ENCODE assay signal across 11 cellular contexts in the genomic region with DNA sequence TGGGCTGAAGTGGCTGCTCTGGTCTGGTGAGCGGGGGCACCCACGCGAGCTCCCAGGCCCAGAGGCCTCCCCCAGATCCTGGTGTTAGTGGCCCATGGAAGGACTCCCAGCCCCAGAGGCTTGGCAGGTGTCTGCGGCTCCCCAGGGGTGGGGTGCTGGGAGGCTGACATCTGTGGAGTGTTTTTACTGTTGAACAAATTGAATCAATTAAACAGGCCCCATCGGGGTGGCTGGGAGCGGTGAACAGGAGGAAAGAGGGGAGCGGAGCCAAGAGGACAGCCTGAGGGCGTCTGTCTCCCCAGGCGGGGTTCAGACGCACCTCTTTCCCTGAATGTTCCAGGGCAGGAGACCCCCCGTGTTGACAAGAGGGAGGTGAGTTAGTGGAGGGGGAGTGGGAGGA. TPM values are rescaled to one million over a fixed set of nuclear protein-coding genes. Genes with fewer than 3 reads are reported as not detected.
DNase-seq lines count a peak whose midpoint lies in the region; ATAC-seq and TF ChIP-seq lines count a peak whose summit lies in the region.
"Had no signal": no experiment of that assay in that cellular context is flagged by ENCODE, and none has a peak within 500 bp of the region (broad histone marks: within the 10 kb centered on the region; RNA-seq: fewer than 3 reads in every experiment).

No MANE protein-coding gene starts in this region.

- H2AFZ ChIP-seq in hepatocyte = no peak overlapping the region

- WGBS in hepatocyte (ENCODE audit: low lambda C conversion rate, missing lambda C conversion rate) = 62% methylated on average over 11 of the region's 11 CpGs

- no peaks in the 10 kb centered on the region for H3K36me3 Mint-ChIP-seq in activated naive CD4-positive, alpha-beta T cell treated with anti-CD3 and anti-CD28 coated beads, Interleukin-2, amount 10 ng/mL, durations not matched to agents 7 days and 5 days
- H3K36me3 Mint-ChIP-seq in stimulated activated effector memory CD8-positive, alpha-beta T cell treated with anti-CD3 and anti-CD28 coated beads, Interleukin-12 subunit alpha, Interleukin-12 subunit beta, amount 100 ng/mL, for 72 hours = peaks cover 17% of the 10 kb centered on the region

- H3K36me3 ChIP-seq in hepatocyte (replicated peaks; ENCODE audit: insufficient read depth, low read depth) = no peaks in the 10 kb centered on the region
- no peaks in the 10 kb centered on the region for H3K36me3 ChIP-seq in MG63

- H3K27ac ChIP-seq in hepatocyte = no peak overlapping the region

- no peak overlapping the region for H3K4me3 ChIP-seq in hepatocyte
- H3K4me3 ChIP-seq in MG63 = no peak overlapping the region

- DNase-seq in activated naive CD4-positive, alpha-beta T cell treated with anti-CD3 and anti-CD28 coated beads, Interleukin-2, amount 10 ng/mL, durations not matched to agents 7 days and 5 days = no peak
- no peak for DNase-seq in activated naive CD4-positive, alpha-beta T cell treated with anti-CD3 and anti-CD28 coated beads, Interleukin-2, amount 50 U/mL, for 16 hours
- DNase-seq in NCI-H69 (lab: John Stamatoyannopoulos, UW) = peak; percentile 80
- no peak for DNase-seq in hepatocyte (ENCODE audit: low spot score)
- no peak for DNase-seq in stimulated activated effector memory CD8-positive, alpha-beta T cell treated with anti-CD3 and anti-CD28 coated beads, Interleukin-12 subunit alpha, Interleukin-12 subunit beta, amount 100 ng/mL, for 72 hours (ENCODE audit: low spot score in 2 of 2)
- no peak for DNase-seq in MG63
- no peak for DNase-seq in GM13977 (ENCODE audit: low spot score)
- DNase-seq: stimulated activated CD4-positive, alpha-beta T cell treated with anti-CD3 and anti-CD28 coated beads, Interleukin-2, amount 100 ng/mL, for 24 hours had no signal

- CTCF ChIA-PET in activated naive CD4-positive, alpha-beta T cell treated with anti-CD3 and anti-CD28 coated beads, Interleukin-2, amount 10 ng/mL, durations not matched to agents 7 days and 5 days (lab: Charles Lee) = interaction anchor here (1.1 to 2.8 kb wide), 3 partner anchors 81 to 340 kb away, joined by 3 to 10 read pairs (median 3); no protein-coding TSS in a partner anchor

- peak overlapping the region; percentile 98 for H3K4me2 ChIP-seq in hepatocyte

- H3K4me1 ChIP-seq in hepatocyte (ENCODE audit: insufficient read depth) = peaks cover 24% of the 10 kb centered on the region

- no peak for ATAC-seq in stimulated activated effector memory CD8-positive, alpha-beta T cell treated with anti-CD3 and anti-CD28 coated beads, Interleukin-12 subunit alpha, Interleukin-12 subunit beta, amount 100 ng/mL, for 72 hours
- ATAC-seq in HG03439 (IDR thresholded peaks at IDR 0.05; ENCODE audit: unreplicated experiment) = no peak

- peak overlapping the region; percentile 28 for H3K4me3 Mint-ChIP-seq in activated naive CD4-positive, alpha-beta T cell treated with anti-CD3 and anti-CD28 coated beads, Interleukin-2, amount 10 ng/mL, durations not matched to agents 7 days and 5 days
- H3K4me3 Mint-ChIP-seq in stimulated activated effector memory CD8-positive, alpha-beta T cell treated with anti-CD3 and anti-CD28 coated beads, Interleukin-12 subunit alpha, Interleukin-12 subunit beta, amount 100 ng/mL, for 72 hours = peak overlapping the region; percentile 42

- no peaks in the 10 kb centered on the region for H3K9me2 ChIP-seq in hepatocyte (replicated peaks; ENCODE audit: insufficient read depth)

- no peaks in the 10 kb centered on the region for H3K9me3 Mint-ChIP-seq in activated naive CD4-positive, alpha-beta T cell treated with anti-CD3 and anti-CD28 coated beads, Interleukin-2, amount 10 ng/mL, durations not matched to agents 7 days and 5 days
- no peaks in the 10 kb centered on the region for H3K9me3 Mint-ChIP-seq in stimulated activated effector memory CD8-positive, alpha-beta T cell treated with anti-CD3 and anti-CD28 coated beads, Interleukin-12 subunit alpha, Interleukin-12 subunit beta, amount 100 ng/mL, for 72 hours
- H3K9me3 Mint-ChIP-seq: activated CD8-positive, alpha-beta T cell treated with anti-CD3 and anti-CD28 coated beads for 36 hours had no signal

- peaks cover 3% of the 10 kb centered on the region for H3K79me2 ChIP-seq in hepatocyte

- no peak overlapping the region for H3K27ac Mint-ChIP-seq in activated naive CD4-positive, alpha-beta T cell treated with anti-CD3 and anti-CD28 coated beads, Interleukin-2, amount 10 ng/mL, durations not matched to agents 7 days and 5 days
- no peak overlapping the region for H3K27ac Mint-ChIP-seq in stimulated activated effector memory CD8-positive, alpha-beta T cell treated with anti-CD3 and anti-CD28 coated beads, Interleukin-12 subunit alpha, Interleukin-12 subunit beta, amount 100 ng/mL, for 72 hours
- H3K27ac Mint-ChIP-seq: activated CD8-positive, alpha-beta T cell treated with anti-CD3 and anti-CD28 coated beads for 36 hours had no signal

- peaks cover 64% of the 10 kb centered on the region for H3K27me3 Mint-ChIP-seq in activated naive CD4-positive, alpha-beta T cell treated with anti-CD3 and anti-CD28 coated beads, Interleukin-2, amount 10 ng/mL, durations not matched to agents 7 days and 5 days

- no peaks in the 10 kb centered on the region for H4K20me1 ChIP-seq in hepatocyte (ENCODE audit: insufficient read depth, poor library complexity, severe bottlenecking)

- H3K27me3 ChIP-seq in hepatocyte (no peaks in the 10 kb centered on the region), MG63 (no peaks in the 10 kb centered on the region)

- peaks cover 19% of the 10 kb centered on the region for H3K4me1 Mint-ChIP-seq in activated naive CD4-positive, alpha-beta T cell treated with anti-CD3 and anti-CD28 coated beads, Interleukin-2, amount 10 ng/mL, durations not matched to agents 7 days and 5 days
- H3K4me1 Mint-ChIP-seq in stimulated activated effector memory CD8-positive, alpha-beta T cell treated with anti-CD3 and anti-CD28 coated beads, Interleukin-12 subunit alpha, Interleukin-12 subunit beta, amount 100 ng/mL, for 72 hours = peaks cover 8% of the 10 kb centered on the region

- H3K9me3 ChIP-seq in hepatocyte (ENCODE audit: low read depth) (no peaks in the 10 kb centered on the region), MG63 (no peaks in the 10 kb centered on the region)

- no peak for TF ChIP-seq CTCF in hepatocyte (IDR thresholded peaks at IDR 0.05; ENCODE audit: poor library complexity)
- TF ChIP-seq CTCF in GM13977 (IDR thresholded peaks at IDR 0.05; ENCODE audit: extremely low read depth, insufficient read depth, missing control alignments) = no peak

- in situ Hi-C loops in GM13977 (cut with MboI; ENCODE audit: low pct_unique_long_range_greater_than_20kb, low sequenced_read_pairs, unreplicated experiment) = no loop called here

RNA-seq across cellular contexts. Expression of a gene that starts 29.9 kb away (rescaled TPM):
- 3,207 and 3,298 TPM in 2 replicates for total RNA-seq in hepatocyte
- polyA plus RNA-seq in hepatocyte = 2,719 and 2,832 TPM in 2 replicates
- 5,061 and 6,321 TPM in 2 replicates for total RNA-seq in MG63 (2014; rRNA removed; shearing (Covaris generic); ENCODE audit: low replicate concordance)

RNA-seq across cellular contexts. Expression of a gene that starts 45.5 kb away (rescaled TPM):
- total RNA-seq in hepatocyte = 1.8 and 3.7 TPM in 2 replicates
- polyA plus RNA-seq in hepatocyte = 0.29 and 0.40 TPM in 2 replicates
- 0.12 TPM in 1 of 2 replicates, not detected in the other for total RNA-seq in MG63 (2014; rRNA removed; shearing (Covaris generic); ENCODE audit: low replicate concordance)
- total RNA-seq: RPMI7951 had no signal
